ENCODE assay signal across 18 cellular contexts in the genomic region with DNA sequence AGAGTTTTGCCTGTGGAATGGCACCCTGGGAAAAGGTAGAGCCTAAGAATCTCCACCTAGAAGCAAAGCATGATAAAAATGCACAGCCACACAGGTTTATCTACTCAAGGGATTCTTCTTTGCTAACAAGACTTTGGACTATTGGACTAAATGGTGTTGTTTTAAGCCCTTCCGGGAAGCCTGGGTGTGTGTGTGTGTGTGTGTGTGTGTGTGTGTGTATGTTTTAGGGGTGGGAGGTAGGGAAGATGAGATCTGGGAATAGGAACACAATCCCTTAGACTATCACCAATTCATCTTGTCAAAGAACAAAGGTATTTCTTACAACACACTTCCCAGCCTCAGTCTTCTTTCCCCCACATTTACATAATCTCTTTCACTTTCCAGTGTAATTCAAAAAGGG.
DNase-seq lines count a peak whose midpoint lies in the region; ATAC-seq and TF ChIP-seq lines count a peak whose summit lies in the region.
"Had no signal": no experiment of that assay in that cellular context is flagged by ENCODE, and none has a peak within 500 bp of the region (broad histone marks: within the 10 kb centered on the region; RNA-seq: fewer than 3 reads in every experiment).

No MANE protein-coding gene starts in this region.

- TF ChIP-seq CTCF in hepatocyte (IDR thresholded peaks at IDR 0.05; ENCODE audit: poor library complexity): no peak
- TF ChIP-seq CTCF in liver (IDR thresholded peaks at IDR 0.05; ENCODE audit: low read depth, low read length, missing input control): no peak
- TF ChIP-seq CTCF in endothelial cell (IDR thresholded peaks at IDR 0.05; ENCODE audit: unreplicated experiment): no peak

- no peak for ATAC-seq in GM18909 (IDR thresholded peaks at IDR 0.05; ENCODE audit: poor library complexity, unreplicated experiment)

- H3K27me3 ChIP-seq in hepatocyte (no peaks in the 10 kb centered on the region), liver (ENCODE audit: control insufficient read depth in 4 of 4, insufficient read depth in 4 of 4, low read length in 3 of 4) (peaks cover 0 to 3% (median 0%) of the 10 kb centered on the region in 4 donors)
- H3K27me3 ChIP-seq: BE2C had no signal

- H3K9me2 ChIP-seq in hepatocyte (replicated peaks; ENCODE audit: insufficient read depth): no peaks in the 10 kb centered on the region

- WGBS in hepatocyte (ENCODE audit: low lambda C conversion rate, missing lambda C conversion rate): 45% methylated on average over 1 of the region's 1 CpG
- 21% methylated on average over 1 of the region's 1 CpG for WGBS in liver

- no peaks in the 10 kb centered on the region for H3K4me1 Mint-ChIP-seq in endothelial cell (ENCODE audit: unreplicated experiment)
- H3K4me1 Mint-ChIP-seq: CD14-positive monocyte; CD4-positive, alpha-beta memory T cell; CD4-positive, CD25-positive, alpha-beta regulatory T cell; CD8-positive, alpha-beta memory T cell had no signal

- H2AFZ ChIP-seq in hepatocyte: no peak overlapping the region

- no peaks in the 10 kb centered on the region for H3K4me1 ChIP-seq in hepatocyte (ENCODE audit: insufficient read depth)
- peaks cover 0 to 3% (median 0%) of the 10 kb centered on the region in 4 donors for H3K4me1 ChIP-seq in liver (ENCODE audit: control insufficient read depth in 4 of 4, insufficient read depth in 4 of 4, low read length in 3 of 4)
- H3K4me1 ChIP-seq: BE2C, BLaER1 had no signal

- DNase-seq in hepatocyte (ENCODE audit: low spot score): peak; percentile 10
- DNase-seq in stimulated activated CD4-positive, alpha-beta T cell treated with anti-CD3 and anti-CD28 coated beads, Interleukin-4, amount 100 ng/mL, for 24 hours: no peak
- no peak for DNase-seq in endothelial cell (ENCODE audit: low spot score)
- DNase-seq: 8988T; ACHN; BE2C; C1 segment of cervical spinal cord; Calu3; CD4-positive, alpha-beta memory T cell; CD4-positive, CD25-positive, alpha-beta regulatory T cell; CD8-positive, alpha-beta memory T cell; COR-L47; DMS79 treated with DMSO at 0.1 percent for 48 hours; GF-D8 had no signal

- no peaks in the 10 kb centered on the region for H3K27me3 Mint-ChIP-seq in endothelial cell (ENCODE audit: unreplicated experiment)
- H3K27me3 Mint-ChIP-seq: CD4-positive, alpha-beta memory T cell; CD4-positive, CD25-positive, alpha-beta regulatory T cell had no signal

- H3K27ac Mint-ChIP-seq in endothelial cell (ENCODE audit: unreplicated experiment): no peak overlapping the region
- H3K27ac Mint-ChIP-seq: CD14-positive monocyte; CD4-positive, alpha-beta memory T cell; CD4-positive, CD25-positive, alpha-beta regulatory T cell; CD8-positive, alpha-beta memory T cell had no signal

- H3K36me3 ChIP-seq in hepatocyte (replicated peaks; ENCODE audit: insufficient read depth, low read depth) (no peaks in the 10 kb centered on the region), liver (ENCODE audit: control insufficient read depth in 4 of 4, insufficient read depth in 3 of 4, low read depth in 1 of 4, low read length in 3 of 4) (no peaks in the 10 kb centered on the region)
- H3K36me3 ChIP-seq: BE2C, BLaER1 had no signal

- no peak overlapping the region for H3K9ac ChIP-seq in liver (ENCODE audit: low read depth in 1 of 2, low read length in 2 of 2)
- H3K9ac ChIP-seq: BLaER1 had no signal

- H3K4me3 Mint-ChIP-seq in endothelial cell (ENCODE audit: unreplicated experiment): no peak overlapping the region
- H3K4me3 Mint-ChIP-seq: CD14-positive monocyte; CD4-positive, alpha-beta memory T cell; CD4-positive, CD25-positive, alpha-beta regulatory T cell; CD8-positive, alpha-beta memory T cell had no signal

- no peak overlapping the region for H3K4me2 ChIP-seq in hepatocyte
- H3K4me2 ChIP-seq: BLaER1 had no signal

- H3K36me3 Mint-ChIP-seq in endothelial cell (ENCODE audit: low read depth, unreplicated experiment): no peaks in the 10 kb centered on the region
- H3K36me3 Mint-ChIP-seq: CD14-positive monocyte; CD4-positive, alpha-beta memory T cell; CD4-positive, CD25-positive, alpha-beta regulatory T cell; CD8-positive, alpha-beta memory T cell had no signal

- no peaks in the 10 kb centered on the region for H3K9me3 Mint-ChIP-seq in endothelial cell (ENCODE audit: unreplicated experiment)

- H3K27ac ChIP-seq in hepatocyte (no peak overlapping the region), liver (ENCODE audit: low read depth in 1 of 2, low read length in 2 of 2) (no peak overlapping the region)
- H3K27ac ChIP-seq: BLaER1 had no signal

- H3K79me2 ChIP-seq in hepatocyte: no peaks in the 10 kb centered on the region

- H3K9me3 ChIP-seq in hepatocyte (ENCODE audit: low read depth): no peaks in the 10 kb centered on the region
- H3K9me3 ChIP-seq in liver (ENCODE audit: control insufficient read depth in 4 of 4, low read length in 3 of 4): peaks cover 0 to 6% (median 2%) of the 10 kb centered on the region in 4 donors
- H3K9me3 ChIP-seq: BE2C had no signal

- peak in 1 of 2 donors; percentile 24 for TF ChIP-seq RAD21 in liver (IDR thresholded peaks at IDR 0.05)

- H4K20me1 ChIP-seq in hepatocyte (ENCODE audit: insufficient read depth, poor library complexity, severe bottlenecking): no peaks in the 10 kb centered on the region
- H4K20me1 ChIP-seq: BLaER1 had no signal

- no peak overlapping the region for H3K4me3 ChIP-seq in hepatocyte
- H3K4me3 ChIP-seq in liver (ENCODE audit: low read depth in 1 of 3, low read length in 3 of 3): no peak overlapping the region
- H3K4me3 ChIP-seq: BLaER1 had no signal

TF ChIP-seq in liver, 16 proteins besides CTCF, POLR2A, EP300 and RAD21:
- TF ChIP-seq FOXA1 (IDR thresholded peaks at IDR 0.05): peak; percentile 5
- TF ChIP-seq HNF4A (conservative IDR thresholded peaks at IDR 0.05): peak; percentile 75 to 86
- no peak for TF ChIP-seq YY1 (IDR thresholded peaks at IDR 0.05)
- TF ChIP-seq, protein P1, sequence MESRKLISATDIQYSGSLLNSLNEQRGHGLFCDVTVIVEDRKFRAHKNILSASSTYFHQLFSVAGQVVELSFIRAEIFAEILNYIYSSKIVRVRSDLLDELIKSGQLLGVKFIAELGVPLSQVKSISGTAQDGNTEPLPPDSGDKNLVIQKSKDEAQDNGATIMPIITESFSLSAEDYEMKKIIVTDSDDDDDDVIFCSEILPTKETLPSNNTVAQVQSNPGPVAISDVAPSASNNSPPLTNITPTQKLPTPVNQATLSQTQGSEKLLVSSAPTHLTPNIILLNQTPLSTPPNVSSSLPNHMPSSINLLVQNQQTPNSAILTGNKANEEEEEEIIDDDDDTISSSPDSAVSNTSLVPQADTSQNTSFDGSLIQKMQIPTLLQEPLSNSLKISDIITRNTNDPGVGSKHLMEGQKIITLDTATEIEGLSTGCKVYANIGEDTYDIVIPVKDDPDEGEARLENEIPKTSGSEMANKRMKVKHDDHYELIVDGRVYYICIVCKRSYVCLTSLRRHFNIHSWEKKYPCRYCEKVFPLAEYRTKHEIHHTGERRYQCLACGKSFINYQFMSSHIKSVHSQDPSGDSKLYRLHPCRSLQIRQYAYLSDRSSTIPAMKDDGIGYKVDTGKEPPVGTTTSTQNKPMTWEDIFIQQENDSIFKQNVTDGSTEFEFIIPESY (IDR thresholded peaks at IDR 0.05): no peak
- TF ChIP-seq FOXA2 (IDR thresholded peaks at IDR 0.05): peak; percentile 21
- peak; percentile 41 for TF ChIP-seq MAX (IDR thresholded peaks at IDR 0.05)
- TF ChIP-seq SP1 (IDR thresholded peaks at IDR 0.05): peak; percentile 27
- peak in 1 of 2 donors; percentile 58 for TF ChIP-seq RXRA (IDR thresholded peaks at IDR 0.05)
